In genomic region chr12:13597166-13597565, GRCh38 we compare ENCODE assay signal across 22 cellular contexts.
"Had no signal": no experiment of that assay in that cellular context is flagged by ENCODE, and none has a peak within 500 bp of the region (broad histone marks: within the 10 kb centered on the region; RNA-seq: fewer than 3 reads in every experiment).

No MANE protein-coding gene starts in this region.

- H3K27ac ChIP-seq: hepatocyte, left ventricle myocardium inferior, pancreas, prostate gland, skin epidermis, spleen, suprapubic skin, thoracic aorta, tibial artery, upper lobe of right lung, uterus had no signal

- H3K79me2 ChIP-seq: hepatocyte had no signal

- ATAC-seq: mucosa of descending colon; naive thymus-derived CD4-positive, alpha-beta T cell; natural killer cell treated with Interleukin-12 subunit alpha and Interleukin-12 subunit beta and Interleukin-15 and Interleukin-18, amount 100 ng/mL, for 72 hours; pancreas; right cardiac atrium; upper lobe of right lung had no signal

- H3K27me3 ChIP-seq: hepatocyte, pancreas, spleen, suprapubic skin, tibial artery, upper lobe of right lung, uterus had no signal

- H3K36me3 ChIP-seq: left ventricle myocardium inferior, pancreas, prostate gland, spleen, suprapubic skin, thoracic aorta, tibial artery, upper lobe of right lung, uterus had no signal

- FAIRE-seq: pancreas had no signal

- H2AFZ ChIP-seq: hepatocyte had no signal

- H3K9me3 ChIP-seq: left ventricle myocardium inferior, mucosa of descending colon, pancreas, prostate gland, suprapubic skin, thoracic aorta, tibial artery, upper lobe of right lung, uterus had no signal

- H3K4me2 ChIP-seq: hepatocyte had no signal

- H3K4me1 ChIP-seq: pancreas, prostate gland, spleen, suprapubic skin, tibial artery, upper lobe of right lung, uterus had no signal

- H3K4me3 ChIP-seq: hepatocyte, left ventricle myocardium inferior, lung, mucosa of descending colon, pancreas, prostate gland, skin epidermis, spleen, suprapubic skin, thoracic aorta, tibial artery, upper lobe of right lung, uterus had no signal

- DNase-seq: left ventricle myocardium inferior; midbrain; mucosa of descending colon; naive thymus-derived CD4-positive, alpha-beta T cell; nucleus accumbens; pancreas; posterior cingulate gyrus; right cardiac atrium; spleen; stimulated activated CD4-positive, alpha-beta T cell treated with anti-CD3 and anti-CD28 coated beads, Interleukin-4, amount 100 ng/mL, for 24 hours; stimulated activated naive CD4-positive, alpha-beta T cell; tibial artery; trophoblast cell; upper lobe of right lung; uterus had no signal
